33 cellular contexts compared by ENCODE assay signal in the genomic region with DNA sequence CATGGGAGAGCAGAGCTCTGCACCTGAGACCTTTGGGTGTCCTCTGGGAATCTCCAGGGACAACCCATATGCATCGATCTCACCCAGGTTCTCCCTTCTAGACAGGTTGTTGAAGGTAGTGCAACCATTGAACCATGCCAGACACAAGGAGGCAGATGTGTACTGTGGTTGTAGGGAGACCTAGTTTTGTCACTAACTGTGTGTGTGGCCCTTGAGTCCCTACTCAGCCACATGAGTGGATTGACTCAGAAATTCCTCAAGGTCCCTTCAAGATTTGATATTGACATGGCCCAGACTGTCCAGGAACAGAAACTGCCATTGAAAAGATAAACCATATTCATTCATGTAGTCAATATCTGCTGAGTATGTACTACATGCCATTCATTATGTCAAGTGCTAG.
"Had no signal": no experiment of that assay in that cellular context is flagged by ENCODE, and none has a peak within 500 bp of the region (broad histone marks: within the 10 kb centered on the region; RNA-seq: fewer than 3 reads in every experiment).

No MANE protein-coding gene starts in this region.

- H3K9me3 ChIP-seq: MG63, SJCRH30 had no signal

- H3K4me3 Mint-ChIP-seq: activated CD4-positive, alpha-beta T cell treated with anti-CD3 and anti-CD28 coated beads for 36 hours; activated CD4-positive, alpha-beta T cell treated with anti-CD3 and anti-CD28 coated beads, Interleukin-2, amount 10 ng/mL, durations not matched to agents 7 days and 5 days; activated naive CD4-positive, alpha-beta T cell treated with anti-CD3 and anti-CD28 coated beads for 36 hours; activated naive CD8-positive, alpha-beta T cell; activated naive CD8-positive, alpha-beta T cell treated with anti-CD3 and anti-CD28 coated beads, Interleukin-2, amount 50 U/mL, for 24 hours; activated T-cell treated with anti-CD3 and anti-CD28 coated beads, Interleukin-2, amount 50 U/mL, for 4 hours; activated T-helper 1 cell treated with anti-CD3 and anti-CD28 coated beads, Interleukin-12 subunit alpha, Interleukin-12 subunit beta, Interleukin-2, Interleukin-4 antibody, amounts not matched to agents 30 ng/mL and 10 ng/mL and 1 ng/mL, durations not matched to agents 14 hours and 24 hours and 36 hours; WTC11 had no signal

- H3K4me3 ChIP-seq: MG63, SJCRH30, SK-N-MC had no signal

- ATAC-seq: activated CD4-positive, alpha-beta T cell treated with anti-CD3 and anti-CD28 coated beads for 36 hours; activated CD4-positive, CD25-positive, alpha-beta regulatory T cell treated with anti-CD3 and anti-CD28 coated beads, Interleukin-2, amount 50 U/mL, for 24 hours; activated naive CD8-positive, alpha-beta T cell treated with anti-CD3 and anti-CD28 coated beads, Interleukin-2, amount 50 U/mL, for 24 hours; activated T-cell treated with anti-CD3 and anti-CD28 coated beads, Interleukin-2, amount 50 U/mL, for 4 hours; Panc1 had no signal

- H3K4me1 Mint-ChIP-seq: activated CD4-positive, alpha-beta T cell treated with anti-CD3 and anti-CD28 coated beads for 36 hours; activated CD4-positive, alpha-beta T cell treated with anti-CD3 and anti-CD28 coated beads, Interleukin-2, amount 10 ng/mL, durations not matched to agents 7 days and 5 days; activated naive CD8-positive, alpha-beta T cell treated with anti-CD3 and anti-CD28 coated beads, Interleukin-2, amount 50 U/mL, for 24 hours had no signal

- H3K27ac Mint-ChIP-seq: activated CD4-positive, alpha-beta T cell treated with anti-CD3 and anti-CD28 coated beads for 36 hours; activated CD4-positive, alpha-beta T cell treated with anti-CD3 and anti-CD28 coated beads, Interleukin-2, amount 10 ng/mL, durations not matched to agents 7 days and 5 days; activated naive CD4-positive, alpha-beta T cell treated with anti-CD3 and anti-CD28 coated beads for 36 hours; activated naive CD8-positive, alpha-beta T cell; activated naive CD8-positive, alpha-beta T cell treated with anti-CD3 and anti-CD28 coated beads, Interleukin-2, amount 50 U/mL, for 24 hours; activated T-helper 1 cell treated with anti-CD3 and anti-CD28 coated beads, Interleukin-12 subunit alpha, Interleukin-12 subunit beta, Interleukin-2, Interleukin-4 antibody, amounts not matched to agents 30 ng/mL and 10 ng/mL and 1 ng/mL, durations not matched to agents 14 hours and 24 hours and 36 hours; WTC11 had no signal

- FAIRE-seq: TTC549 had no signal

- H3K27me3 ChIP-seq: brain microvascular endothelial cell, SJCRH30 had no signal

- H3K27ac ChIP-seq: brain microvascular endothelial cell, SJCRH30, SK-N-MC had no signal

- H3K36me3 ChIP-seq: brain microvascular endothelial cell, MG63, SJCRH30 had no signal

- H3K4me1 ChIP-seq: SJCRH30 had no signal

- DNase-seq: activated CD4-positive, alpha-beta T cell treated with anti-CD3 and anti-CD28 coated beads for 36 hours; activated CD4-positive, alpha-beta T cell treated with anti-CD3 and anti-CD28 coated beads, Interleukin-2, amount 10 ng/mL, durations not matched to agents 7 days and 5 days; activated CD4-positive, alpha-beta T cell treated with anti-CD3 and anti-CD28 coated beads, Interleukin-2, amount 50 U/mL, for 48 hours; activated CD8-positive, alpha-beta memory T cell treated with anti-CD3 and anti-CD28 coated beads, Interleukin-2, amount 50 U/mL, for 4 hours; activated gamma-delta T cell treated with Interleukin-2 at 50 U/mL for 16 hours; activated naive CD4-positive, alpha-beta T cell treated with anti-CD3 and anti-CD28 coated beads for 36 hours; activated naive CD8-positive, alpha-beta T cell treated with anti-CD3 and anti-CD28 coated beads, Interleukin-2, amount 50 U/mL, for 24 hours; activated T-cell treated with anti-CD3 and anti-CD28 coated beads for 4 hours; activated T-cell treated with anti-CD3 and anti-CD28 coated beads, Interleukin-2, amount 50 U/mL, for 4 hours; aorta; brain microvascular endothelial cell; central memory CD4-positive, alpha-beta T cell; Kasumi-1; MG63; NCI-H1048; NCI-H1105 treated with DMSO at 0.1 percent for 48 hours; NCI-H1436; NCI-H1694; NCI-H1930; NCI-H2081 treated with DMSO at 0.1 percent for 48 hours; NCI-H226; NCI-H524 treated with DMSO at 0.1 percent for 48 hours; NCI-H748 treated with DMSO at 0.1 percent for 48 hours; NK-92 treated with Interleukin-12 subunit alpha and Interleukin-12 subunit beta, amount 100 ng/mL, for 24 hours; SHP77; SJCRH30 had no signal

- H3K9me3 Mint-ChIP-seq: activated CD4-positive, alpha-beta T cell treated with anti-CD3 and anti-CD28 coated beads, Interleukin-2, amount 10 ng/mL, durations not matched to agents 7 days and 5 days; activated naive CD4-positive, alpha-beta T cell treated with anti-CD3 and anti-CD28 coated beads for 36 hours; activated naive CD8-positive, alpha-beta T cell treated with anti-CD3 and anti-CD28 coated beads, Interleukin-2, amount 50 U/mL, for 24 hours; activated T-cell treated with anti-CD3 and anti-CD28 coated beads, Interleukin-2, amount 50 U/mL, for 4 hours; activated T-helper 1 cell treated with anti-CD3 and anti-CD28 coated beads, Interleukin-12 subunit alpha, Interleukin-12 subunit beta, Interleukin-2, Interleukin-4 antibody, amounts not matched to agents 30 ng/mL and 10 ng/mL and 1 ng/mL, durations not matched to agents 14 hours and 24 hours and 36 hours; WTC11 had no signal

- H3K36me3 Mint-ChIP-seq: activated naive CD8-positive, alpha-beta T cell; WTC11 had no signal
